Comparison of ENCODE assay signal across 8 cellular contexts in genomic region chr4:6709230-6710114, GRCh38. TPM values are rescaled to one million over a fixed set of nuclear protein-coding genes. Genes with fewer than 3 reads are reported as not detected.
A peak's percentile ranks its signal among the peaks of the same experiment; 100 is the strongest.
DNase-seq lines count a peak whose midpoint lies in the region; ATAC-seq and TF ChIP-seq lines count a peak whose summit lies in the region.

Gene MRFAP1L1, minus strand, starts transcription at chr4:6709865. Its CDS starts 236 bp downstream, at chr4:6709629.

- ATAC-seq in GM21515 (IDR thresholded peaks at IDR 0.05; ENCODE audit: unreplicated experiment) (peak; percentile 51), IMR-90 (ENCODE audit: low read depth) (peak; percentile 93)

- dilution Hi-C loops in IMR-90 (cut with HindIII; ENCODE audit: low sequenced_read_pairs, unreplicated experiment): no loop called here

- peak within 1 kb of the TSS; percentile 90 for H3K14ac ChIP-seq in IMR-90 (replicated peaks; ENCODE audit: low read depth, low read length)

- H3K36me3 ChIP-seq in IMR-90 (ENCODE audit: control insufficient read depth, insufficient read depth, low read length) (peaks cover 5% of the 10 kb centered on the region), OCI-LY7 (ENCODE audit: insufficient read depth, low read length) (peaks cover 41% of the 10 kb centered on the region)

- peak within 1 kb of the TSS; percentile 89 for H3K4ac ChIP-seq in IMR-90 (ENCODE audit: low read depth, low read length)

- POLR2A ChIA-PET in IMR-90 (lab: Charles Lee; ENCODE audit: unreplicated experiment): no interaction called here
- POLR2A ChIA-PET in OCI-LY7 (lab: Charles Lee): interaction anchor here (0.8 to 2.0 kb wide), 4 partner anchors 8 to 37 kb away, joined by 3 to 12 read pairs (median 4); a partner anchor contains a TSS

- H4K5ac ChIP-seq in IMR-90 (ENCODE audit: low read depth, low read length): peak within 1 kb of the TSS; percentile 89

- H2BK120ac ChIP-seq in IMR-90 (ENCODE audit: low read depth, low read length): peak within 1 kb of the TSS; percentile 53; the same call in 1 of the 2 replicates

- no peak within 1 kb of the TSS for H2BK15ac ChIP-seq in IMR-90 (ENCODE audit: low read depth, low read length)

- H3K9me3 ChIP-seq in IMR-90 (ENCODE audit: control insufficient read depth, insufficient read depth, low read length): no peaks in the 10 kb centered on the region
- H3K9me3 ChIP-seq in OCI-LY7 (ENCODE audit: low read length): peaks cover 20% of the 10 kb centered on the region

- BruUV-seq in Calu3 (replicated peaks; lab: Mats Ljungman, UMichigan) (TSS peak; percentile 85), IMR-90 (replicated peaks; lab: Mats Ljungman, UMichigan) (TSS peak; percentile 93), OCI-LY7 (replicated peaks; lab: Mats Ljungman, UMichigan) (TSS peak; percentile 90)

- peaks cover 36% of the 10 kb centered on the region for H3K36me3 Mint-ChIP-seq in Calu3 (ENCODE audit: insufficient read depth, unreplicated experiment)

- peaks cover 52% of the 10 kb centered on the region for H3K79me2 ChIP-seq in OCI-LY7 (ENCODE audit: insufficient read depth, low read depth, low read length)

- DNase-seq in Calu3 (peak; percentile 92), IMR-90 (peak; percentile 97), OCI-LY7 (ENCODE audit: low spot score) (peak; percentile 99), activated T-cell treated with anti-CD3 and anti-CD28 coated beads for 24 hours (ENCODE audit: low read depth) (peak; percentile 95), epidermal melanocyte (ENCODE audit: insufficient read length, low spot score) (peak; percentile 92), middle frontal gyrus (ENCODE audit: extremely low spot score, low spot score) (peak; percentile 94)
- peak; percentile 90 to 94 for DNase-seq in stimulated activated CD8-positive, alpha-beta memory T cell treated with anti-CD3 and anti-CD28 coated beads, Interleukin-2, amount 100 ng/mL, for 1 hour (ENCODE audit: low read depth in 2 of 2)

- TF ChIP-seq RAD21 in IMR-90 (IDR thresholded peaks at IDR 0.05; ENCODE audit: low read length): no peak

- no peaks in the 10 kb centered on the region for H3K27me3 ChIP-seq in IMR-90 (ENCODE audit: control insufficient read depth, insufficient read depth, low read length)

- H2AK5ac ChIP-seq in IMR-90 (ENCODE audit: low read depth, low read length): peak within 1 kb of the TSS; percentile 77

- H3K4me1 Mint-ChIP-seq in Calu3 (ENCODE audit: low read depth, unreplicated experiment): peaks cover 37% of the 10 kb centered on the region

- in situ Hi-C loops in IMR-90 (cut with MboI; ENCODE audit: low sequenced_read_pairs): no loop called here

- H2AFZ ChIP-seq in IMR-90 (replicated peaks; ENCODE audit: low read length, poor library complexity) (peak within 1 kb of the TSS; percentile 94), OCI-LY7 (ENCODE audit: low read length) (peak within 1 kb of the TSS; percentile 91)

- no peak for TF ChIP-seq CTCF in Calu3 (IDR thresholded peaks at IDR 0.05; ENCODE audit: unreplicated experiment)
- no peak; the same call in 1 of the 2 replicates for TF ChIP-seq CTCF in IMR-90 (conservative IDR thresholded peaks at IDR 0.05; ENCODE audit: low read depth, low read length)
- peak; percentile 35; the same call in 1 of the 2 replicates for TF ChIP-seq CTCF in OCI-LY7 (conservative IDR thresholded peaks at IDR 0.05; ENCODE audit: low read length)

- no peaks in the 10 kb centered on the region for H3K9me2 ChIP-seq in OCI-LY7 (ENCODE audit: insufficient read depth, low read length)

- H3K4me2 ChIP-seq in IMR-90 (ENCODE audit: low read depth, low read length) (peak within 1 kb of the TSS; percentile 96), OCI-LY7 (ENCODE audit: low read length) (peak within 1 kb of the TSS; percentile 94)

- H2AK9ac ChIP-seq in IMR-90 (replicated peaks; ENCODE audit: low read depth, low read length, poor library complexity): peak within 1 kb of the TSS; percentile 60

- H3K4me3 Mint-ChIP-seq in Calu3 (ENCODE audit: low read depth, unreplicated experiment): peak within 1 kb of the TSS; percentile 93

- H3K4me3 ChIP-seq in IMR-90 (ENCODE audit: insufficient read depth, low read depth, low read length) (peak within 1 kb of the TSS; percentile 85), OCI-LY7 (ENCODE audit: low read depth, low read length, poor library complexity, severe bottlenecking) (peak within 1 kb of the TSS; percentile 92)

- H2BK20ac ChIP-seq in IMR-90 (ENCODE audit: low read depth, low read length): no peak within 1 kb of the TSS

- H3K27ac ChIP-seq in IMR-90 (ENCODE audit: insufficient read depth, low read length): peak within 1 kb of the TSS; percentile 78
- H3K27ac ChIP-seq in OCI-LY7 (ENCODE audit: low read depth, low read length, poor library complexity, severe bottlenecking): peak within 1 kb of the TSS; percentile 73

- peak within 1 kb of the TSS; percentile 96 to 98 for H4K8ac ChIP-seq in IMR-90 (ENCODE audit: low read depth in 2 of 2, low read length in 2 of 2)

- H3K4me1 ChIP-seq in IMR-90 (ENCODE audit: control insufficient read depth, insufficient read depth, low read length) (peaks cover 2% of the 10 kb centered on the region), OCI-LY7 (ENCODE audit: insufficient read depth, low read length, poor library complexity, severe bottlenecking) (peaks cover 41% of the 10 kb centered on the region)

- peak within 1 kb of the TSS; percentile 85 for H3K9ac ChIP-seq in IMR-90 (ENCODE audit: low read depth, low read length)

- peak within 1 kb of the TSS; percentile 43 for H3K18ac ChIP-seq in IMR-90 (ENCODE audit: low read depth, low read length)

- H3K79me1 ChIP-seq in IMR-90 (ENCODE audit: low read depth in 1 of 2, low read length in 2 of 2): peaks cover 30 to 52% of the 10 kb centered on the region in 2 experiments

- WGBS in IMR-90 (ENCODE audit: extremely low coverage in 2 of 2, insufficient read length in 1 of 2), 2 experiments: 1% methylated on average over 37 of the region's 72 CpGs; no CpG with 5 or more reads in 1 of the 2 experiments

- peak within 1 kb of the TSS; percentile 61 for H2BK5ac ChIP-seq in IMR-90 (ENCODE audit: low read depth, low read length, poor library complexity, severe bottlenecking)

- peak within 1 kb of the TSS; percentile 79 for H3K27ac Mint-ChIP-seq in Calu3 (ENCODE audit: unreplicated experiment)

- H3K23ac ChIP-seq in IMR-90 (ENCODE audit: low read depth, low read length): peak within 1 kb of the TSS; percentile 89

- peaks cover 5% of the 10 kb centered on the region for H3K9me3 Mint-ChIP-seq in Calu3 (ENCODE audit: low read depth, unreplicated experiment)

- TF ChIP-seq POLR2A in IMR-90 (IDR thresholded peaks at IDR 0.05; ENCODE audit: low read depth, low read length): peak; percentile 59; the same call in 1 of the 2 replicates

- H3K56ac ChIP-seq in IMR-90 (ENCODE audit: extremely low read depth, insufficient read depth, low read length): peak within 1 kb of the TSS; percentile 88

- CTCF ChIA-PET in Calu3 (lab: Charles Lee) (interaction anchor here (0.7 to 1.0 kb wide), 3 partner anchors 35 to 289 kb away, joined by 3 read pairs; no protein-coding TSS in a partner anchor), IMR-90 (lab: Yijun Ruan, JAX) (interaction anchor here (0.7 to 1.4 kb wide), 4 partner anchors 8 to 393 kb away, joined by 3 to 4 read pairs (median 4); no protein-coding TSS in a partner anchor), OCI-LY7 (lab: Charles Lee; ENCODE audit: unreplicated experiment) (interaction anchor here (0.6 kb wide), 1 partner anchor 69 kb away, joined by 4 read pairs; the partner anchor contains the start of gene MRFAP1)

- H4K20me1 ChIP-seq in IMR-90 (ENCODE audit: insufficient read depth, low read length): peaks cover 15% of the 10 kb centered on the region; the same call in 1 of the 2 replicates
- H4K20me1 ChIP-seq in OCI-LY7 (ENCODE audit: insufficient read depth, low read length): 0 out of 2 replicates have a peak, but pooled peaks cover 9% of the 10 kb centered on the region

- H3K27me3 Mint-ChIP-seq in Calu3 (ENCODE audit: unreplicated experiment): no peaks in the 10 kb centered on the region

- intact Hi-C loops in Calu3 (cut with micrococcal nuclease; ENCODE audit: unreplicated experiment) (no loop called here), IMR-90 (cut with micrococcal nuclease) (loop anchor here (2.0 kb wide), 2 partner anchors 17 to 69 kb away; partner anchors contain the start of genes MRFAP1 and S100P), OCI-LY7 (cut with micrococcal nuclease; ENCODE audit: unreplicated experiment) (loop anchor here (1.0 to 2.0 kb wide), 2 partner anchors 35 to 69 kb away; partner anchors contain the start of gene MRFAP1)

- peak within 1 kb of the TSS; percentile 75 for H4K91ac ChIP-seq in IMR-90 (ENCODE audit: insufficient read depth, low read depth, low read length)

- peaks cover 15% of the 10 kb centered on the region for H3K9me1 ChIP-seq in IMR-90 (ENCODE audit: insufficient read depth, low read length)

TF ChIP-seq in IMR-90, 13 proteins besides CTCF, POLR2A, EP300 and RAD21:
- peak; percentile 42; the same call in 1 of the 2 replicates for TF ChIP-seq MXI1 (IDR thresholded peaks at IDR 0.05; ENCODE audit: borderline replicate concordance, low read depth, low read length)
- TF ChIP-seq USF2 (IDR thresholded peaks at IDR 0.05; ENCODE audit: low read depth, low read length): peak; percentile 55; the same call in 1 of the 2 replicates
- TF ChIP-seq SMC3 (IDR thresholded peaks at IDR 0.05; ENCODE audit: low read depth, low read length): 0 out of 2 replicates have a peak, but pooled peaks have one; percentile 2
- peak; percentile 69 for TF ChIP-seq BHLHE40 (IDR thresholded peaks at IDR 0.05; ENCODE audit: low read depth, low read length)
- 0 out of 2 replicates have a peak, but pooled peaks have one; percentile 56 for TF ChIP-seq CHD1 (IDR thresholded peaks at IDR 0.05; ENCODE audit: low read depth, low read length)
- TF ChIP-seq NFE2L2 (IDR thresholded peaks at IDR 0.05; ENCODE audit: low read depth, low read length): no peak
TF ChIP-seq in IMR-90: peak in this region for 5.

RNA-seq across cellular contexts. Expression of gene MRFAP1L1, which starts in this region (rescaled TPM):
- total RNA-seq in Calu3 (2022) (31.7 and 33.1 TPM in 2 replicates), IMR-90 (2012; rRNA removed) (31.7 and 64.2 TPM in 2 replicates), OCI-LY7 (2022) (49.3 and 50.1 TPM in 2 replicates)
- polyA plus RNA-seq in IMR-90 (2012; rRNA removed): 41.7 and 47.0 TPM in 2 replicates
- polyA plus RNA-seq in IMR-90 (2012; cell fraction: cytosol; rRNA removed): 21.2 and 35.5 TPM in 2 replicates
- polyA plus RNA-seq in IMR-90 (2012; cell fraction: nucleus; rRNA removed; ENCODE audit: low replicate concordance): 7.2 and 19.4 TPM in 2 replicates
- 50.5 and 79.2 TPM in 2 replicates for total RNA-seq in OCI-LY7 (2014; rRNA removed; shearing (Covaris generic))

Comparison
In these comparisons a context has a peak if more than half of its experiments do, and no peak if none do; other contexts are left out.
1. Peak in every context shown above with its lines: DNase-seq, ATAC-seq, H3K4me3 ChIP-seq and H3K27ac ChIP-seq.